Comparison of ENCODE assay signal across 26 cellular contexts in genomic region chr16:83948914-83949723, GRCh38. TPM values are rescaled to one million over a fixed set of nuclear protein-coding genes. Genes with fewer than 3 reads are reported as not detected.
"Had no signal": no experiment of that assay in that cellular context is flagged by ENCODE, and none has a peak within 500 bp of the region (broad histone marks: within the 10 kb centered on the region; RNA-seq: fewer than 3 reads in every experiment).

No MANE protein-coding gene starts in this region.

- H3K36me3 Mint-ChIP-seq: activated CD8-positive, alpha-beta memory T cell treated with anti-CD3 and anti-CD28 coated beads, Interleukin-2, amount 10 ng/mL, durations not matched to agents 7 days and 5 days; activated naive CD4-positive, alpha-beta T cell treated with anti-CD3 and anti-CD28 coated beads, Interleukin-2, amount 50 U/mL, for 24 hours; WTC11 had no signal

- H3K27ac ChIP-seq: breast epithelium, PC-9 had no signal

- H3K4me3 ChIP-seq: breast epithelium, MG63, PC-9 had no signal

- H3K27me3 ChIP-seq: breast epithelium, MG63 had no signal

- H3K4me3 Mint-ChIP-seq: activated CD8-positive, alpha-beta memory T cell treated with anti-CD3 and anti-CD28 coated beads, Interleukin-2, amount 10 ng/mL, durations not matched to agents 7 days and 5 days; activated naive CD4-positive, alpha-beta T cell treated with anti-CD3 and anti-CD28 coated beads, Interleukin-2, amount 50 U/mL, for 24 hours; activated T-cell treated with anti-CD3 and anti-CD28 coated beads, Interleukin-2, amount 50 U/mL, for 24 hours; activated T-helper 1 cell treated with anti-CD3 and anti-CD28 coated beads, Interleukin-12 subunit alpha, Interleukin-12 subunit beta, Interleukin-2, Interleukin-4 antibody, amounts not matched to agents 30 ng/mL and 10 ng/mL and 1 ng/mL, durations not matched to agents 14 hours and 24 hours and 36 hours; WTC11 had no signal

- H3K36me3 ChIP-seq: breast epithelium, MG63 had no signal

- H3K27ac Mint-ChIP-seq: activated CD8-positive, alpha-beta memory T cell treated with anti-CD3 and anti-CD28 coated beads, Interleukin-2, amount 10 ng/mL, durations not matched to agents 7 days and 5 days; activated naive CD4-positive, alpha-beta T cell treated with anti-CD3 and anti-CD28 coated beads, Interleukin-2, amount 50 U/mL, for 24 hours; activated T-cell treated with anti-CD3 and anti-CD28 coated beads, Interleukin-2, amount 50 U/mL, for 24 hours; activated T-helper 1 cell treated with anti-CD3 and anti-CD28 coated beads, Interleukin-12 subunit alpha, Interleukin-12 subunit beta, Interleukin-2, Interleukin-4 antibody, amounts not matched to agents 30 ng/mL and 10 ng/mL and 1 ng/mL, durations not matched to agents 14 hours and 24 hours and 36 hours; T-helper 17 cell; WTC11 had no signal

- ATAC-seq: activated CD8-positive, alpha-beta memory T cell treated with anti-CD3 and anti-CD28 coated beads, Interleukin-2, amount 10 ng/mL, durations not matched to agents 7 days and 5 days; T-helper 17 cell; WTC11 had no signal

- H3K9me3 ChIP-seq: breast epithelium, MG63 had no signal

- H3K9me3 Mint-ChIP-seq: activated naive CD4-positive, alpha-beta T cell treated with anti-CD3 and anti-CD28 coated beads, Interleukin-2, amount 50 U/mL, for 24 hours; activated T-cell treated with anti-CD3 and anti-CD28 coated beads, Interleukin-2, amount 50 U/mL, for 24 hours; activated T-helper 1 cell treated with anti-CD3 and anti-CD28 coated beads, Interleukin-12 subunit alpha, Interleukin-12 subunit beta, Interleukin-2, Interleukin-4 antibody, amounts not matched to agents 30 ng/mL and 10 ng/mL and 1 ng/mL, durations not matched to agents 14 hours and 24 hours and 36 hours had no signal

- DNase-seq: activated CD4-positive, alpha-beta T cell treated with anti-CD3 and anti-CD28 coated beads for 48 hours; activated CD4-positive, alpha-beta T cell treated with anti-CD3 and anti-CD28 coated beads, Interleukin-2, amount 50 U/mL, for 48 hours; activated CD4-positive, CD25-positive, alpha-beta regulatory T cell treated with anti-CD3 and anti-CD28 coated beads, Interleukin-2, amount 50 U/mL, for 72 hours; activated CD8-positive, alpha-beta memory T cell treated with anti-CD3 and anti-CD28 coated beads, Interleukin-2, amount 10 ng/mL, durations not matched to agents 7 days and 5 days; activated effector memory CD4-positive, alpha-beta T cell treated with Interleukin-2 at 50 U/mL for 16 hours; activated naive CD4-positive, alpha-beta T cell; activated T-cell treated with anti-CD3 and anti-CD28 coated beads, Interleukin-2, amount 50 U/mL, for 24 hours; aorta; caudate nucleus; MG63; MV-4-11; NCI-H1092 treated with DMSO at 0.1 percent for 48 hours; NCI-H1436; NCI-H1694 treated with DMSO at 0.1 percent for 48 hours; NCI-H2029 treated with DMSO at 0.1 percent for 48 hours; NCI-H446; NCI-H524; PC-9; SIG-M5; T-helper 17 cell; T-helper 9 cell had no signal

- H3K4me2 ChIP-seq: PC-9 had no signal

- H2AFZ ChIP-seq: PC-9 had no signal

RNA-seq across cellular contexts. Expression of gene NECAB2, which starts 18.9 kb away (rescaled TPM):
- total RNA-seq: activated CD8-positive, alpha-beta memory T cell treated with anti-CD3 and anti-CD28 coated beads, Interleukin-2, amount 10 ng/mL, durations not matched to agents 7 days and 5 days; activated T-helper 1 cell treated with anti-CD3 and anti-CD28 coated beads, Interleukin-12 subunit alpha, Interleukin-12 subunit beta, Interleukin-2, Interleukin-4 antibody, amounts not matched to agents 30 ng/mL and 10 ng/mL and 1 ng/mL, durations not matched to agents 14 hours and 24 hours and 36 hours; RPMI7951; T-helper 17 cell had no signal
- polyA plus RNA-seq: aorta had no signal
